Comparison of ENCODE assay signal across 8 cellular contexts in genomic region chr3:52897130-52898109, GRCh38. TPM values are rescaled to one million over a fixed set of nuclear protein-coding genes. Genes with fewer than 3 reads are reported as not detected.
DNase-seq lines count a peak whose midpoint lies in the region.

Gene STIMATE, minus strand, starts transcription at chr3:52897548. Its CDS starts 98 bp downstream, at chr3:52897450.

- H3K27me3 ChIP-seq in HAP-1 (ENCODE audit: low read depth) (no peaks in the 10 kb centered on the region), MG63 (no peaks in the 10 kb centered on the region)

- H3K36me3 Mint-ChIP-seq in activated naive CD4-positive, alpha-beta T cell treated with anti-CD3 and anti-CD28 coated beads for 36 hours (ENCODE audit: low read depth), result peaks cover 5% of the 10 kb centered on the region

- DNase-seq in GM03348 (ENCODE audit: low spot score), result peak; percentile 99
- peak; percentile 79 to 91 for DNase-seq in HAP-1 (ENCODE audit: low spot score in 2 of 2)
- DNase-seq in MG63, result peak; percentile 81
- peak; percentile 69 for DNase-seq in SK-N-DZ (ENCODE audit: low spot score)
- DNase-seq in activated naive CD4-positive, alpha-beta T cell treated with anti-CD3 and anti-CD28 coated beads for 36 hours, result peak; percentile 86
- peak; percentile 94 for DNase-seq in germinal center (ENCODE audit: low spot score)
- peak in 55 of 56 donors; percentile 5 to 92 (median 80) for DNase-seq in nucleus accumbens (lab: John Stamatoyannopoulos, UW)
- peak in 48 of 49 donors; percentile 22 to 94 (median 80) for DNase-seq in substantia nigra (lab: John Stamatoyannopoulos, UW)

- H3K9me3 Mint-ChIP-seq in activated naive CD4-positive, alpha-beta T cell treated with anti-CD3 and anti-CD28 coated beads for 36 hours, result no peaks in the 10 kb centered on the region

- H3K27ac Mint-ChIP-seq in activated naive CD4-positive, alpha-beta T cell treated with anti-CD3 and anti-CD28 coated beads for 36 hours, result no peak within 1 kb of the TSS

- H3K4me3 ChIP-seq in HAP-1 (peak within 1 kb of the TSS; percentile 60), MG63 (peak within 1 kb of the TSS; percentile 62)

- CTCF ChIA-PET in activated naive CD4-positive, alpha-beta T cell treated with anti-CD3 and anti-CD28 coated beads for 36 hours (lab: Charles Lee), result no interaction called here

- H3K9me3 ChIP-seq in HAP-1 (no peaks in the 10 kb centered on the region), MG63 (no peaks in the 10 kb centered on the region)

- H3K27ac ChIP-seq in substantia nigra (ENCODE audit: low read depth, low read length, poor library complexity, severe bottlenecking), result peak within 1 kb of the TSS; percentile 62

- in situ Hi-C loops in HAP-1 (cut with MboI; ENCODE audit: low sequenced_read_pairs), result no loop called here

- H3K4me1 Mint-ChIP-seq in activated naive CD4-positive, alpha-beta T cell treated with anti-CD3 and anti-CD28 coated beads for 36 hours (ENCODE audit: low read depth), result peaks cover 39% of the 10 kb centered on the region

- H3K4me1 ChIP-seq in HAP-1, result no peaks in the 10 kb centered on the region

- H3K4me3 Mint-ChIP-seq in activated naive CD4-positive, alpha-beta T cell treated with anti-CD3 and anti-CD28 coated beads for 36 hours, result peak within 1 kb of the TSS; percentile 84

- H3K27me3 Mint-ChIP-seq in activated naive CD4-positive, alpha-beta T cell treated with anti-CD3 and anti-CD28 coated beads for 36 hours (ENCODE audit: low read depth), result no peaks in the 10 kb centered on the region

- intact Hi-C loops in activated naive CD4-positive, alpha-beta T cell treated with anti-CD3 and anti-CD28 coated beads for 36 hours (cut with micrococcal nuclease), result loop anchor here (1.0 to 10.0 kb wide), 7 partner anchors 17 to 997 kb away; partner anchors contain the start of genes DCP1A, GNL3, PBRM1 and SELENOK

- H3K36me3 ChIP-seq in HAP-1 (replicated peaks) (no peaks in the 10 kb centered on the region), MG63 (no peaks in the 10 kb centered on the region)

RNA-seq across cellular contexts. Expression of gene STIMATE, which starts in this region (rescaled TPM):
- total RNA-seq in MG63 (2014; rRNA removed; shearing (Covaris generic); ENCODE audit: low replicate concordance), result 2.1 and 4.2 TPM in 2 replicates
- polyA plus RNA-seq in SK-N-DZ (2014; cell fraction: cytosol; rRNA removed), result 11.1 and 19.4 TPM in 2 replicates
- polyA plus RNA-seq in SK-N-DZ (2014; cell fraction: nucleus; rRNA removed), result 21.7 and 26.9 TPM in 2 replicates
- total RNA-seq in activated naive CD4-positive, alpha-beta T cell treated with anti-CD3 and anti-CD28 coated beads for 36 hours, result 1 to 10 TPM; 7.7 to 9.7 TPM

Comparison
In these comparisons a context has a peak if more than half of its experiments do, and no peak if none do; other contexts are left out.
1. Peak in every context shown above with its lines: DNase-seq, H3K4me3 ChIP-seq and H3K27ac ChIP-seq.